25 cellular contexts compared by ENCODE assay signal in genomic region chr2:236454076-236454475, GRCh38.
"Had no signal": no experiment of that assay in that cellular context is flagged by ENCODE, and none has a peak within 500 bp of the region (broad histone marks: within the 10 kb centered on the region; RNA-seq: fewer than 3 reads in every experiment).

No MANE protein-coding gene starts in this region.

- DNase-seq: colonic mucosa; cortex of kidney; dermis blood vessel endothelial cell; dorsolateral prefrontal cortex; effector CD4-positive, alpha-beta T cell; effector CD8-positive, alpha-beta T cell; effector memory CD4-positive, alpha-beta T cell; effector memory CD8-positive, alpha-beta T cell; endodermal cell; erythroblast; esophagus squamous epithelium; foreskin fibroblast; foreskin keratinocyte; foreskin melanocyte; gastrocnemius medialis; glutamatergic neuron; head of caudate nucleus; heart left ventricle; heart right ventricle had no signal

- H3K4me3 Mint-ChIP-seq: dendritic cell treated with granulocyte-macrophage colony-stimulating factor and Interleukin-4, amounts not matched to agents 40 ng/mL and 50 ng/mL, for 4 days; effector memory CD8-positive, alpha-beta T cell; endodermal cell had no signal

- H3K27me3 ChIP-seq: colonic mucosa, dorsolateral prefrontal cortex, esophagus squamous epithelium, foreskin keratinocyte, gastroesophageal sphincter, heart left ventricle had no signal

- H3K27me3 Mint-ChIP-seq: dendritic cell treated with granulocyte-macrophage colony-stimulating factor and Interleukin-4, amounts not matched to agents 40 ng/mL and 50 ng/mL, for 4 days had no signal

- H3K27ac ChIP-seq: colonic mucosa, coronary artery, epithelial cell of prostate, esophagus muscularis mucosa, esophagus squamous epithelium, foreskin keratinocyte, gastrocnemius medialis, gastroesophageal sphincter, heart left ventricle, heart right ventricle had no signal

- H3K4me1 Mint-ChIP-seq: endodermal cell had no signal

- H3K9me3 ChIP-seq: colonic mucosa, esophagus squamous epithelium, gastrocnemius medialis had no signal

- H3K4me1 ChIP-seq: colonic mucosa, esophagus muscularis mucosa, foreskin keratinocyte, gastrocnemius medialis, gastroesophageal sphincter, heart left ventricle, heart right ventricle had no signal

- H3K36me3 ChIP-seq: colonic mucosa, esophagus muscularis mucosa, esophagus squamous epithelium, gastrocnemius medialis, gastroesophageal sphincter, heart left ventricle, heart right ventricle had no signal

- H3K4me3 ChIP-seq: colonic mucosa, coronary artery, dorsolateral prefrontal cortex, esophagus muscularis mucosa, esophagus squamous epithelium, gastrocnemius medialis, gastroesophageal sphincter, heart left ventricle, heart right ventricle had no signal

- ATAC-seq: effector memory CD8-positive, alpha-beta T cell; esophagus mucosa; foreskin keratinocyte; gastrocnemius medialis; gastroesophageal sphincter; heart left ventricle; heart right ventricle had no signal

- H3K27ac Mint-ChIP-seq: dendritic cell treated with granulocyte-macrophage colony-stimulating factor and Interleukin-4, amounts not matched to agents 40 ng/mL and 50 ng/mL, for 4 days; effector memory CD8-positive, alpha-beta T cell; endodermal cell had no signal
